In genomic region chr5:102603670-102604069, GRCh38 we compare ENCODE assay signal across 22 cellular contexts.
"Had no signal": no experiment of that assay in that cellular context is flagged by ENCODE, and none has a peak within 500 bp of the region (broad histone marks: within the 10 kb centered on the region; RNA-seq: fewer than 3 reads in every experiment).

No MANE protein-coding gene starts in this region.

- H3K4me1 Mint-ChIP-seq: activated CD4-positive, alpha-beta T cell treated with anti-CD3 and anti-CD28 coated beads, Interleukin-2, amount 10 ng/mL, durations not matched to agents 7 days and 5 days; activated naive CD8-positive, alpha-beta T cell treated with anti-CD3 and anti-CD28 coated beads, Interleukin-2, amount 10 ng/mL, durations not matched to agents 7 days and 5 days had no signal

- H3K27ac Mint-ChIP-seq: activated CD4-positive, alpha-beta T cell treated with anti-CD3 and anti-CD28 coated beads, Interleukin-2, amount 10 ng/mL, durations not matched to agents 7 days and 5 days; activated CD8-positive, alpha-beta T cell treated with anti-CD3 and anti-CD28 coated beads, Interleukin-2, amount 10 ng/mL, durations not matched to agents 7 days and 5 days; activated naive CD8-positive, alpha-beta T cell treated with anti-CD3 and anti-CD28 coated beads, Interleukin-2, amount 10 ng/mL, durations not matched to agents 7 days and 5 days; activated T-cell treated with anti-CD3 and anti-CD28 coated beads, Interleukin-2, amount 50 U/mL, for 24 hours; activated T-helper 2 cell treated with anti-CD3 and anti-CD28 coated beads, Interferon-gamma antibody, Interleukin-2, Interleukin-4, amounts not matched to agents 10 μg/mL and 5 μg/mL and 100 μg/mL, durations not matched to agents 14 hours and 24 hours and 36 hours had no signal

- DNase-seq: activated CD4-positive, alpha-beta T cell treated with anti-CD3 and anti-CD28 coated beads, Interleukin-2, amount 10 ng/mL, durations not matched to agents 7 days and 5 days; activated CD8-positive, alpha-beta T cell treated with anti-CD3 and anti-CD28 coated beads, Interleukin-2, amount 10 ng/mL, durations not matched to agents 7 days and 5 days; activated naive CD4-positive, alpha-beta T cell treated with Interleukin-2 at 50 U/mL for 16 hours; activated naive CD8-positive, alpha-beta T cell treated with anti-CD3 and anti-CD28 coated beads, Interleukin-2, amount 10 ng/mL, durations not matched to agents 7 days and 5 days; activated T-cell treated with anti-CD3 and anti-CD28 coated beads, Interleukin-2, amount 50 U/mL, for 24 hours; brain microvascular endothelial cell; central memory CD4-positive, alpha-beta T cell; colonic mucosa; erythroblast; hypothalamus; midbrain; posterior cingulate gyrus; retina; stimulated activated CD4-positive, alpha-beta T cell treated with anti-CD3 and anti-CD28 coated beads, Interleukin-12 subunit alpha, Interleukin-12 subunit beta, amount 100 ng/mL, for 4 hours; stimulated activated CD4-positive, alpha-beta T cell treated with anti-CD3 and anti-CD28 coated beads, Interleukin-1b, Interleukin-23, amount 100 ng/mL, for 48 hours; stimulated activated CD8-positive, alpha-beta memory T cell treated with anti-CD3 and anti-CD28 coated beads, Interleukin-4, amount 100 ng/mL, for 48 hours; stimulated activated naive CD4-positive, alpha-beta T cell; upper lobe of right lung had no signal

- H3K36me3 ChIP-seq: brain microvascular endothelial cell, colonic mucosa, upper lobe of right lung had no signal

- H3K4me3 ChIP-seq: colonic mucosa, upper lobe of right lung had no signal

- H3K9me3 Mint-ChIP-seq: activated CD4-positive, alpha-beta T cell treated with anti-CD3 and anti-CD28 coated beads, Interleukin-2, amount 10 ng/mL, durations not matched to agents 7 days and 5 days; activated naive CD8-positive, alpha-beta T cell treated with anti-CD3 and anti-CD28 coated beads, Interleukin-2, amount 10 ng/mL, durations not matched to agents 7 days and 5 days; activated T-cell treated with anti-CD3 and anti-CD28 coated beads, Interleukin-2, amount 50 U/mL, for 24 hours; activated T-helper 2 cell treated with anti-CD3 and anti-CD28 coated beads, Interferon-gamma antibody, Interleukin-2, Interleukin-4, amounts not matched to agents 10 μg/mL and 5 μg/mL and 100 μg/mL, durations not matched to agents 14 hours and 24 hours and 36 hours; nephron had no signal

- H3K36me3 Mint-ChIP-seq: activated naive CD8-positive, alpha-beta T cell treated with anti-CD3 and anti-CD28 coated beads, Interleukin-2, amount 10 ng/mL, durations not matched to agents 7 days and 5 days had no signal

- ATAC-seq: activated CD4-positive, CD25-positive, alpha-beta regulatory T cell treated with anti-CD3 and anti-CD28 coated beads, Interleukin-2, amount 50 U/mL, for 24 hours; activated CD8-positive, alpha-beta T cell treated with anti-CD3 and anti-CD28 coated beads, Interleukin-2, amount 10 ng/mL, durations not matched to agents 7 days and 5 days; left lobe of liver; upper lobe of right lung had no signal

- H3K27me3 ChIP-seq: brain microvascular endothelial cell, colonic mucosa, upper lobe of right lung had no signal

- H3K27ac ChIP-seq: brain microvascular endothelial cell, colonic mucosa, upper lobe of right lung had no signal

- H3K9me3 ChIP-seq: colonic mucosa, upper lobe of right lung had no signal

- H3K4me3 Mint-ChIP-seq: activated CD4-positive, alpha-beta T cell treated with anti-CD3 and anti-CD28 coated beads, Interleukin-2, amount 10 ng/mL, durations not matched to agents 7 days and 5 days; activated CD8-positive, alpha-beta T cell treated with anti-CD3 and anti-CD28 coated beads, Interleukin-2, amount 10 ng/mL, durations not matched to agents 7 days and 5 days; activated naive CD8-positive, alpha-beta T cell treated with anti-CD3 and anti-CD28 coated beads, Interleukin-2, amount 10 ng/mL, durations not matched to agents 7 days and 5 days; activated T-cell treated with anti-CD3 and anti-CD28 coated beads, Interleukin-2, amount 50 U/mL, for 24 hours; nephron had no signal

- H3K4me1 ChIP-seq: colonic mucosa, upper lobe of right lung had no signal
